Comparison of ENCODE assay signal across 8 cellular contexts in genomic region chr14:68682166-68683103, GRCh38.
A peak's percentile ranks its signal among the peaks of the same experiment; 100 is the strongest.
DNase-seq lines count a peak whose midpoint lies in the region; ATAC-seq and TF ChIP-seq lines count a peak whose summit lies in the region.

No MANE protein-coding gene starts in this region.

- H3K36me3 ChIP-seq in esophagus (ENCODE audit: control insufficient read depth in 2 of 2, insufficient read depth in 2 of 2, low read length in 1 of 2): no peaks in the 10 kb centered on the region

- 29 to 40% methylated on average over 15 of the region's 15 CpGs for WGBS in esophagus, 2 donors

- peaks cover 56% of the 10 kb centered on the region for H3K4me1 Mint-ChIP-seq in activated CD4-positive, alpha-beta T cell treated with anti-CD3 and anti-CD28 coated beads, Interleukin-2, amount 10 ng/mL, durations not matched to agents 24 days and 14 days
- peaks cover 34 to 38% of the 10 kb centered on the region in 2 donors for H3K4me1 Mint-ChIP-seq in natural killer cell treated with Interleukin-12 subunit alpha and Interleukin-12 subunit beta and Interleukin-15 and Interleukin-18, amount 100 ng/mL, for 72 hours (ENCODE audit: low read depth in 2 of 2)

- peaks cover 5 to 21% of the 10 kb centered on the region in 2 donors for H3K4me1 ChIP-seq in esophagus (ENCODE audit: control insufficient read depth in 2 of 2, insufficient read depth in 2 of 2, low read length in 1 of 2)

- H3K9me3 Mint-ChIP-seq in activated CD4-positive, alpha-beta T cell treated with anti-CD3 and anti-CD28 coated beads, Interleukin-2, amount 10 ng/mL, durations not matched to agents 24 days and 14 days: no peaks in the 10 kb centered on the region
- H3K9me3 Mint-ChIP-seq in natural killer cell treated with Interleukin-12 subunit alpha and Interleukin-12 subunit beta and Interleukin-15 and Interleukin-18, amount 100 ng/mL, for 72 hours: no peaks in the 10 kb centered on the region

- ATAC-seq in natural killer cell treated with Interleukin-12 subunit alpha and Interleukin-12 subunit beta and Interleukin-15 and Interleukin-18, amount 100 ng/mL, for 72 hours: no peak

- intact Hi-C loops in activated CD4-positive, alpha-beta T cell treated with anti-CD3 and anti-CD28 coated beads, Interleukin-2, amount 10 ng/mL, durations not matched to agents 24 days and 14 days (cut with micrococcal nuclease): no loop called here

- peaks cover 0 to 2% of the 10 kb centered on the region in 2 donors for H3K9me3 ChIP-seq in esophagus (ENCODE audit: control insufficient read depth in 2 of 2, insufficient read depth in 1 of 2, low read depth in 1 of 2, low read length in 1 of 2)

- peak overlapping the region; percentile 53 for H3K4me3 Mint-ChIP-seq in activated CD4-positive, alpha-beta T cell treated with anti-CD3 and anti-CD28 coated beads, Interleukin-2, amount 10 ng/mL, durations not matched to agents 24 days and 14 days
- H3K4me3 Mint-ChIP-seq in natural killer cell treated with Interleukin-12 subunit alpha and Interleukin-12 subunit beta and Interleukin-15 and Interleukin-18, amount 100 ng/mL, for 72 hours: peak overlapping the region; percentile 32

- H3K27ac ChIP-seq in esophagus (ENCODE audit: low read depth in 2 of 2, low read length in 1 of 2): peak overlapping the region; percentile 76 to 77

- no peaks in the 10 kb centered on the region for H3K27me3 ChIP-seq in esophagus (ENCODE audit: control insufficient read depth in 1 of 2, insufficient read depth in 2 of 2, low read length in 2 of 2)

- H3K27me3 Mint-ChIP-seq in activated CD4-positive, alpha-beta T cell treated with anti-CD3 and anti-CD28 coated beads, Interleukin-2, amount 10 ng/mL, durations not matched to agents 24 days and 14 days: no peaks in the 10 kb centered on the region
- H3K27me3 Mint-ChIP-seq in natural killer cell treated with Interleukin-12 subunit alpha and Interleukin-12 subunit beta and Interleukin-15 and Interleukin-18, amount 100 ng/mL, for 72 hours: no peaks in the 10 kb centered on the region

- TF ChIP-seq CTCF in AG09309 (IDR thresholded peaks at IDR 0.05; ENCODE audit: control insufficient read depth, insufficient read depth, low read depth, low read length, missing control alignments): no peak

- H3K27ac Mint-ChIP-seq in activated CD4-positive, alpha-beta T cell treated with anti-CD3 and anti-CD28 coated beads, Interleukin-2, amount 10 ng/mL, durations not matched to agents 24 days and 14 days: peak overlapping the region; percentile 82
- peak overlapping the region; percentile 63 to 76 for H3K27ac Mint-ChIP-seq in natural killer cell treated with Interleukin-12 subunit alpha and Interleukin-12 subunit beta and Interleukin-15 and Interleukin-18, amount 100 ng/mL, for 72 hours

- DNase-seq in AG09309 (ENCODE audit: low read depth) (peak; percentile 97), Kasumi-1 (lab: John Stamatoyannopoulos, UW) (peak; percentile 98 to 99), NCI-H1105 treated with DMSO at 0.1 percent for 48 hours (lab: John Stamatoyannopoulos, UW) (no peak), NCI-H510A (lab: John Stamatoyannopoulos, UW) (no peak), DMS 273 treated with DMSO at 0.1 percent for 48 hours (lab: John Stamatoyannopoulos, UW) (no peak)
- peak; percentile 67 for DNase-seq in activated CD4-positive, alpha-beta T cell treated with anti-CD3 and anti-CD28 coated beads, Interleukin-2, amount 10 ng/mL, durations not matched to agents 24 days and 14 days
- no peak for DNase-seq in natural killer cell treated with Interleukin-12 subunit alpha and Interleukin-12 subunit beta and Interleukin-15 and Interleukin-18, amount 100 ng/mL, for 72 hours (ENCODE audit: low spot score)

- H3K36me3 Mint-ChIP-seq in activated CD4-positive, alpha-beta T cell treated with anti-CD3 and anti-CD28 coated beads, Interleukin-2, amount 10 ng/mL, durations not matched to agents 24 days and 14 days (ENCODE audit: low read depth): no peaks in the 10 kb centered on the region
- H3K36me3 Mint-ChIP-seq in natural killer cell treated with Interleukin-12 subunit alpha and Interleukin-12 subunit beta and Interleukin-15 and Interleukin-18, amount 100 ng/mL, for 72 hours: no peaks in the 10 kb centered on the region

- no peak overlapping the region for H3K4me3 ChIP-seq in AG09309 (ENCODE audit: control insufficient read depth, low read depth, low read length)
- no peak overlapping the region for H3K4me3 ChIP-seq in esophagus (ENCODE audit: low read depth in 1 of 2, low read length in 2 of 2)

Comparison
In these comparisons a context has a peak if more than half of its experiments do, and no peak if none do; other contexts are left out.
1. DNase-seq: peak in AG09309 (single experiment), Kasumi-1 (2 of 2) and activated CD4-positive, alpha-beta T cell treated with anti-CD3 and anti-CD28 coated beads, Interleukin-2, amount 10 ng/mL, durations not matched to agents 24 days and 14 days (single experiment); none in natural killer cell treated with Interleukin-12 subunit alpha and Interleukin-12 subunit beta and Interleukin-15 and Interleukin-18, amount 100 ng/mL, for 72 hours (single experiment), NCI-H1105 treated with DMSO at 0.1 percent for 48 hours (single experiment), NCI-H510A (single experiment) and DMS 273 treated with DMSO at 0.1 percent for 48 hours (single experiment).